8 cellular contexts compared by ENCODE assay signal in genomic region chr10:92848037-92848440, GRCh38. TPM values are rescaled to one million over a fixed set of nuclear protein-coding genes. Genes with fewer than 3 reads are reported as not detected.
DNase-seq lines count a peak whose midpoint lies in the region; ATAC-seq and TF ChIP-seq lines count a peak whose summit lies in the region.

No MANE protein-coding gene starts in this region.

- TF ChIP-seq POLR2A in esophagus muscularis mucosa (IDR thresholded peaks at IDR 0.05; ENCODE audit: low read depth) = no peak

- H3K4me1 ChIP-seq in Panc1 (ENCODE audit: control insufficient read depth, insufficient read depth, low read length) (peaks cover 19% of the 10 kb centered on the region), esophagus muscularis mucosa (peaks cover 5 to 26% (median 21%) of the 10 kb centered on the region in 4 donors), rectal smooth muscle tissue (ENCODE audit: control insufficient read depth, insufficient read depth, low read length) (peaks cover 5% of the 10 kb centered on the region)

- H3K9ac ChIP-seq in rectal smooth muscle tissue (ENCODE audit: low read length) = peak overlapping the region; percentile 24

- BruUV-seq in Panc1 (replicated peaks; lab: Mats Ljungman, UMichigan) = no TSS peak

- in situ Hi-C loops in Panc1 (cut with HindIII; ENCODE audit: low pct_unique_long_range_greater_than_20kb, low sequenced_read_pairs) = no loop called here

- H3K27me3 ChIP-seq in Panc1 (ENCODE audit: control insufficient read depth, insufficient read depth, low read length) = no peaks in the 10 kb centered on the region
- H3K27me3 ChIP-seq in esophagus muscularis mucosa = no peaks in the 10 kb centered on the region
- no peaks in the 10 kb centered on the region for H3K27me3 ChIP-seq in rectal smooth muscle tissue (ENCODE audit: control insufficient read depth, insufficient read depth, low read length)

- H3K9me3 ChIP-seq in Panc1 (ENCODE audit: control insufficient read depth, insufficient read depth, low read depth, low read length) (no peaks in the 10 kb centered on the region), esophagus muscularis mucosa (no peaks in the 10 kb centered on the region)

- intact Hi-C loops in Panc1 (cut with micrococcal nuclease; ENCODE audit: unreplicated experiment) (no loop called here), esophagus muscularis mucosa (cut with DNase I) (loop anchor here (5.0 to 10.0 kb wide), 2 partner anchors 34 to 153 kb away; no protein-coding TSS in a partner anchor)

- no peak for TF ChIP-seq EP300 in esophagus muscularis mucosa (IDR thresholded peaks at IDR 0.05)

- peak overlapping the region; percentile 75 to 78 for H3K4me3 ChIP-seq in Panc1 (ENCODE audit: low read depth in 2 of 2, low read length in 2 of 2)
- peak overlapping the region; percentile 84 to 99 (median 94) for H3K4me3 ChIP-seq in esophagus muscularis mucosa
- H3K4me3 ChIP-seq in rectal smooth muscle tissue (ENCODE audit: low read length) = peak overlapping the region; percentile 79

- no peaks in the 10 kb centered on the region for H3K36me3 ChIP-seq in Panc1 (ENCODE audit: control insufficient read depth, insufficient read depth, low read length)
- no peaks in the 10 kb centered on the region for H3K36me3 ChIP-seq in esophagus muscularis mucosa
- no peaks in the 10 kb centered on the region for H3K36me3 ChIP-seq in rectal smooth muscle tissue (ENCODE audit: control insufficient read depth, insufficient read depth, low read length)

- TF ChIP-seq CTCF in Panc1 (IDR thresholded peaks at IDR 0.05) (no peak), esophagus muscularis mucosa (IDR thresholded peaks at IDR 0.05) (no peak)

- CTCF ChIA-PET in Panc1 (lab: Charles Lee) = interaction anchor here (0.5 to 1.0 kb wide), 4 partner anchors 33 to 206 kb away, joined by 3 to 5 read pairs (median 4); no protein-coding TSS in a partner anchor

- POLR2A ChIA-PET in Panc1 (lab: Charles Lee) = interaction anchor here (0.7 kb wide), 1 partner anchor 96 kb away, joined by 4 read pairs; no protein-coding TSS in a partner anchor

- 5% methylated on average over 9 of the region's 32 CpGs for WGBS in esophagus muscularis mucosa

- H3K27ac ChIP-seq in Panc1 (ENCODE audit: low read length) = peak overlapping the region; percentile 60
- peak overlapping the region; percentile 83 to 91 (median 88) for H3K27ac ChIP-seq in esophagus muscularis mucosa (replicated peaks in 1 of 4)
- H3K27ac ChIP-seq in rectal smooth muscle tissue (ENCODE audit: low read depth, low read length) = peak overlapping the region; percentile 21

- peak; percentile 56 for DNase-seq in NCI-H2171 treated with DMSO at 0.1 percent for 48 hours (lab: John Stamatoyannopoulos, UW)
- no peak for DNase-seq in NCI-H2171 (lab: John Stamatoyannopoulos, UW)
- DNase-seq in Panc1 (ENCODE audit: low read depth, low spot score) = no peak
- DNase-seq in esophagus muscularis mucosa (ENCODE audit: extremely low spot score) = no peak
- DNase-seq in NCI-H128 (lab: John Stamatoyannopoulos, UW; ENCODE audit: unreplicated experiment) = no peak
- no peak for DNase-seq in kidney tubule cell (ENCODE audit: low spot score)

- ATAC-seq in Panc1 = no peak
- ATAC-seq in HG03095 (IDR thresholded peaks at IDR 0.05; ENCODE audit: unreplicated experiment) = no peak

RNA-seq across cellular contexts. Expression of gene EXOC6, which starts 0.3 kb away (rescaled TPM):
- total RNA-seq in Panc1 (2021; ENCODE audit: unreplicated experiment) = 17.0 TPM
- 7.8 TPM for polyA plus RNA-seq in Panc1 (2012; ENCODE audit: insufficient read length)
- 10 to 100 TPM; 14.1 to 34.9 (median 16.2) TPM for total RNA-seq in esophagus muscularis mucosa

Comparison
In these comparisons a context has a peak if more than half of its experiments do, and no peak if none do; other contexts are left out.
1. H3K27ac ChIP-seq: peak in every context shown above with its lines; median percentile 88 in esophagus muscularis mucosa; 60 in Panc1; 21 in rectal smooth muscle tissue.